Comparison of ENCODE assay signal across 8 cellular contexts in the genomic region with DNA sequence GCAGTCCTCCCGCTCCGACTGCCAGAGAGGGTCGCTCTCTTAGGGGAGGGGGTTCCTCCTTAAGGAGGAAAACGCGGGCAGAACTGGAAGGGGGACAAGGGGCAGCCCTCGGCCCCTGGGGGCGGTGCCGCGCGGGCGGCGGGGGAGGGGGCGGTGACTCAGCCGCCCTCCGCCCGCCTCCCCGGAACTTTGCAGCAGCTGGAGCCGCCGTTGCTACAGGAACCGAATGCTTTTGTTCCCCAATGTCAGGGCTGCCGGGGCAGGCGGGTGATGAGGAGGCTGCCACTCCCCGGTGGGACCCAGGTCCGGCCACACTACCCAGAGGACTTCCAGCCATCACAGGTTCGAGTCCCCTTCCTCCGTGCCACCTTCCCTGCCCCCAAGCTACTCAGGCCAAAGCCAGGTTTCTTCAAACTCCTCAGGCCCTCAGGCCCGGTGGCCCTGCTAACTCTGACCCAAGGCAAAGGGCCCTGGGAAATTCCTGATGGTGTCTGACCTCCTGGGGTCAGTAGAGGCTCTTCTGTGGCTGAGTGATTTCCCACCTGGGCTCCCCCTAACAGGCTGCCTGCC. TPM values are rescaled to one million over a fixed set of nuclear protein-coding genes. Genes with fewer than 3 reads are reported as not detected.
DNase-seq lines count a peak whose midpoint lies in the region; ATAC-seq, FAIRE-seq and TF ChIP-seq lines count a peak whose summit lies in the region.

No MANE protein-coding gene starts in this region.

- DNase-seq in Caco-2: peak in 1 of 2 experiments; percentile 22
- peak; percentile 53 for DNase-seq in T1000 (lab: John Stamatoyannopoulos, UW)
- no peak for DNase-seq in GM12878 (ENCODE audit: low read depth, low spot score)

- H3K4me2 ChIP-seq in Loucy (ENCODE audit: low read depth, low read length, poor library complexity, severe bottlenecking): peak overlapping the region; percentile 77
- peak overlapping the region; percentile 75 for H3K4me2 ChIP-seq in GM12878 (ENCODE audit: control insufficient read depth, insufficient read depth)
- peak overlapping the region; percentile 83 for H3K4me2 ChIP-seq in skeletal muscle satellite cell (ENCODE audit: low read length)

- RAD21 ChIA-PET in GM12878 (lab: Charles Lee; ENCODE audit: unreplicated experiment): interaction anchor here (1.1 to 2.1 kb wide), 4 partner anchors 28 to 224 kb away, joined by 3 to 8 read pairs (median 4); no protein-coding TSS in a partner anchor

- POLR2A ChIA-PET in Caco-2 (lab: Charles Lee) (no interaction called here), GM12878 (lab: Charles Lee) (interaction anchor here (0.6 kb wide), 1 partner anchor 13 kb away, joined by 3 read pairs; no protein-coding TSS in a partner anchor)

- peaks cover 3% of the 10 kb centered on the region for H3K27me3 Mint-ChIP-seq in Caco-2 (ENCODE audit: insufficient read depth, unreplicated experiment)

- TF ChIP-seq POLR2A in GM12878 (IDR thresholded peaks at IDR 0.05; ENCODE audit: low read depth, low read length): no peak

- peak overlapping the region; percentile 65 for H3K9ac ChIP-seq in Loucy (ENCODE audit: low read depth, low read length, poor library complexity, severe bottlenecking)
- H3K9ac ChIP-seq in GM12878 (ENCODE audit: control insufficient read depth, insufficient read depth, low read length): no peak overlapping the region
- H3K9ac ChIP-seq in iPS-18a (ENCODE audit: low read length): peak overlapping the region; percentile 51
- H3K9ac ChIP-seq in skeletal muscle satellite cell (ENCODE audit: low read depth, low read length): peak overlapping the region; percentile 55

- no TSS peak for BruUV-seq in Caco-2 (replicated peaks; lab: Mats Ljungman, UMichigan)
- BruUV-seq in GM12878 (replicated peaks; lab: Mats Ljungman, UMichigan): no TSS peak

- H3K27ac Mint-ChIP-seq in Caco-2 (ENCODE audit: unreplicated experiment): no peak overlapping the region

- H3K9me3 Mint-ChIP-seq in Caco-2 (ENCODE audit: unreplicated experiment): no peaks in the 10 kb centered on the region

- intact Hi-C loops in Caco-2 (cut with micrococcal nuclease; ENCODE audit: unreplicated experiment) (no loop called here), GM12878 (cut with micrococcal nuclease; ENCODE audit: unreplicated experiment) (no loop called here)

- H3F3A ChIP-seq in Loucy (ENCODE audit: low read depth): no peaks in the 10 kb centered on the region

- H3K4me1 ChIP-seq in Caco-2 (peaks cover 25% of the 10 kb centered on the region), Loucy (ENCODE audit: insufficient read depth, low read length, poor library complexity, severe bottlenecking) (peaks cover 32% of the 10 kb centered on the region), GM12878 (ENCODE audit: control insufficient read depth, insufficient read depth, low read length) (peaks cover 8% of the 10 kb centered on the region), iPS-18a (ENCODE audit: control insufficient read depth, low read depth, low read length) (peaks cover 37% of the 10 kb centered on the region), skeletal muscle satellite cell (ENCODE audit: control insufficient read depth, insufficient read depth, low read length) (peaks cover 31% of the 10 kb centered on the region)

- H3K36me3 ChIP-seq in Caco-2 (ENCODE audit: control insufficient read depth, insufficient read depth, low read length) (no peaks in the 10 kb centered on the region), Loucy (ENCODE audit: insufficient read depth, low read length) (no peaks in the 10 kb centered on the region), GM12878 (ENCODE audit: control insufficient read depth in 2 of 2, insufficient read depth in 2 of 2, low read length in 1 of 2) (no peaks in the 10 kb centered on the region), iPS-18a (ENCODE audit: control insufficient read depth, low read depth, low read length) (no peaks in the 10 kb centered on the region), skeletal muscle satellite cell (ENCODE audit: insufficient read depth, low read length) (no peaks in the 10 kb centered on the region)

- H3K79me2 ChIP-seq in Loucy (ENCODE audit: insufficient read depth, low read length): no peaks in the 10 kb centered on the region
- H3K79me2 ChIP-seq in GM12878 (ENCODE audit: control insufficient read depth, insufficient read depth, low read length): no peaks in the 10 kb centered on the region

- H3K27ac ChIP-seq in GM12878 (ENCODE audit: control insufficient read depth, insufficient read depth) (no peak overlapping the region), iPS-18a (ENCODE audit: low read length) (no peak overlapping the region)

- no peaks in the 10 kb centered on the region for H3K36me3 Mint-ChIP-seq in Caco-2 (ENCODE audit: insufficient read depth, unreplicated experiment)

- no peaks in the 10 kb centered on the region for H3K27me3 ChIP-seq in Caco-2 (replicated peaks; ENCODE audit: control insufficient read depth, insufficient read depth, low read length)
- H3K27me3 ChIP-seq in Loucy (ENCODE audit: insufficient read depth, low read length, poor library complexity, severe bottlenecking): no peaks in the 10 kb centered on the region
- peaks cover 20 to 24% of the 10 kb centered on the region in 2 experiments for H3K27me3 ChIP-seq in GM12878 (replicated peaks in 1 of 2; ENCODE audit: control insufficient read depth in 2 of 2, insufficient read depth in 2 of 2, low read length in 1 of 2)
- H3K27me3 ChIP-seq in iPS-18a (ENCODE audit: control insufficient read depth, insufficient read depth, low read length): peaks cover 30% of the 10 kb centered on the region
- no peaks in the 10 kb centered on the region for H3K27me3 ChIP-seq in skeletal muscle satellite cell (ENCODE audit: control insufficient read depth, insufficient read depth, low read length)

- peak overlapping the region; percentile 35 for H3K4me3 ChIP-seq in Caco-2 (ENCODE audit: low read depth, low read length)
- peak overlapping the region; percentile 84 for H3K4me3 ChIP-seq in Loucy (ENCODE audit: low read length, poor library complexity, severe bottlenecking)
- H3K4me3 ChIP-seq in GM12878: no peak overlapping the region
- H3K4me3 ChIP-seq in iPS-18a (ENCODE audit: low read length): peak overlapping the region; percentile 79
- peak overlapping the region; percentile 61 for H3K4me3 ChIP-seq in skeletal muscle satellite cell (ENCODE audit: low read length)

- H3K4me3 Mint-ChIP-seq in Caco-2 (ENCODE audit: unreplicated experiment): peak overlapping the region; percentile 29

- TF ChIP-seq CTCF in Caco-2 (IDR thresholded peaks at IDR 0.05; ENCODE audit: insufficient read depth in 1 of 2, low read depth in 1 of 2, low read length in 1 of 2, severe bottlenecking in 1 of 2, unreplicated experiment in 1 of 2): no peak
- no peak for TF ChIP-seq CTCF in Loucy (conservative IDR thresholded peaks at IDR 0.05; ENCODE audit: low read length)
- TF ChIP-seq CTCF in GM12878 (IDR thresholded peaks at IDR 0.05 in 2 of 3, conservative IDR thresholded peaks at IDR 0.05 in 1 of 3; ENCODE audit: control insufficient read depth in 2 of 3, extremely low read depth in 1 of 3, insufficient read depth in 1 of 3, low read depth in 3 of 3, low read length in 3 of 3): peak in 1 of 3 experiments; percentile 12; a peak in 1 of 6 replicates

- CTCF ChIA-PET in Caco-2 (lab: Charles Lee): interaction anchor here (0.6 to 2.3 kb wide), 2 partner anchors 16 to 28 kb away, joined by 3 to 12 read pairs; no protein-coding TSS in a partner anchor
- CTCF ChIA-PET in GM12878 (lab: Yijun Ruan, JAX): interaction anchor here (0.6 to 3.6 kb wide), 3 partner anchors 16 to 115 kb away, joined by 3 to 18 read pairs (median 11); no protein-coding TSS in a partner anchor

- TF ChIP-seq EP300 in GM12878 (IDR thresholded peaks at IDR 0.05; ENCODE audit: borderline replicate concordance in 1 of 2, control insufficient read depth in 1 of 2, low read depth in 2 of 2, low read length in 2 of 2): no peak

- ATAC-seq in GM12878: peak; percentile 69
- ATAC-seq in GM21619 (IDR thresholded peaks at IDR 0.05; ENCODE audit: unreplicated experiment): no peak
- no peak for ATAC-seq in GM19455 (IDR thresholded peaks at IDR 0.05; ENCODE audit: unreplicated experiment)

- FAIRE-seq in GM12878 (lab: Jason Lieb, UNC): no peak

- no peak for TF ChIP-seq RAD21 in GM12878 (IDR thresholded peaks at IDR 0.05; ENCODE audit: insufficient read depth, low read depth, low read length)

- 2% methylated on average over 14 of the region's 27 CpGs for WGBS in GM12878 (ENCODE audit: insufficient coverage, insufficient replicate concordance, low lambda C conversion rate, missing lambda C conversion rate)

- SMC1A ChIA-PET in GM12878 (lab: Charles Lee; ENCODE audit: uncharacterized antibody, unreplicated experiment): interaction anchor here (1.1 kb wide), 1 partner anchor 15 kb away, joined by 4 read pairs; no protein-coding TSS in a partner anchor

- H3K9me3 ChIP-seq in Caco-2: no peaks in the 10 kb centered on the region
- no peaks in the 10 kb centered on the region for H3K9me3 ChIP-seq in Loucy (ENCODE audit: insufficient read depth, low read depth, low read length)
- no peaks in the 10 kb centered on the region for H3K9me3 ChIP-seq in GM12878 (replicated peaks; ENCODE audit: control insufficient read depth, insufficient read depth, low read length)
- H3K9me3 ChIP-seq in iPS-18a (ENCODE audit: control insufficient read depth, low read depth, low read length): no peaks in the 10 kb centered on the region
- no peaks in the 10 kb centered on the region for H3K9me3 ChIP-seq in skeletal muscle satellite cell (replicated peaks; ENCODE audit: low read length)

- in situ Hi-C loops in GM12878 (cut with MboI): no loop called here

- no peaks in the 10 kb centered on the region for H3K9me2 ChIP-seq in Loucy (replicated peaks; ENCODE audit: low read depth, low read length)

- H4K20me1 ChIP-seq in Loucy (ENCODE audit: insufficient read depth, low read length, poor library complexity, severe bottlenecking) (peaks cover 8% of the 10 kb centered on the region), GM12878 (ENCODE audit: control insufficient read depth, insufficient read depth) (no peaks in the 10 kb centered on the region)

- H2AFZ ChIP-seq in Loucy (ENCODE audit: low read length) (peak overlapping the region; percentile 96), GM12878 (ENCODE audit: control insufficient read depth, low read depth, low read length) (peak overlapping the region; percentile 60)

- peaks cover 8% of the 10 kb centered on the region for H3K4me1 Mint-ChIP-seq in Caco-2 (ENCODE audit: low read depth, unreplicated experiment)

RNA-seq across cellular contexts. Expression of a gene that starts 3.2 kb away (rescaled TPM):
- total RNA-seq in Caco-2 (2022) (1.4 and 2.2 TPM in 2 replicates), GM12878 (2014; rRNA removed) (0.11 TPM in 2 replicates), GM12878 (2014; rRNA removed; fragmentation: Illumina TruSeq; extraction: Trizol) (0.18 TPM in 1 of 2 replicates, not detected in the other), GM12878 (2021) (0.27 and 0.33 TPM in 2 replicates)
- total RNA-seq in GM12878 (2013; cell fraction: nucleolus; rRNA removed): 0.91 and 1.6 TPM in 2 replicates
- not detected for polyA plus RNA-seq in GM12878 (2011; ENCODE audit: low read depth)
- polyA plus RNA-seq in GM12878 (2011; rRNA removed) (0.13 and 0.20 TPM in 2 replicates), GM12878 (2014; fragmentation: Illumina TruSeq; extraction: Trizol) (not detected in 2 replicates), GM12878 (2014; fragmentation: Nextera tagmentation; extraction: Ambion mirVana) (not detected), GM12878 (2014; rRNA removed) (0.06 and 0.18 TPM in 2 replicates), GM12878 (2016; fragmentation: Nextera tagmentation; extraction: Ambion mirVana) (under 1 TPM in 1 of 2 experiments, not detected in 1; 0.11 TPM)
- 0.42 and 0.43 TPM in 2 replicates for polyA plus RNA-seq in GM12878 (2011; cell fraction: cytosol; rRNA removed)
- 3.0 and 3.2 TPM in 2 replicates for polyA plus RNA-seq in GM12878 (2011; cell fraction: nucleus; rRNA removed)
- 0.09 and 0.18 TPM in 2 replicates for polyA plus RNA-seq in GM12878 (2012)
- 0.22 and 0.26 TPM in 2 replicates for polyA minus RNA-seq in GM12878 (2011; rRNA and poly(A)+ RNA removed)
- polyA minus RNA-seq in GM12878 (2011; cell fraction: cytosol; rRNA and poly(A)+ RNA removed): not detected in 2 replicates
- polyA minus RNA-seq in GM12878 (2011; cell fraction: nucleus; rRNA and poly(A)+ RNA removed): 0.29 and 0.48 TPM in 2 replicates
- total RNA-seq in skeletal muscle satellite cell (2012; rRNA removed): 1.8 and 3.3 TPM in 2 replicates

RNA-seq across cellular contexts. Expression of a gene that starts 54.8 kb away (rescaled TPM):
- total RNA-seq in Caco-2 (2022): 0.26 and 0.66 TPM in 2 replicates
- not detected in 2 replicates for total RNA-seq in GM12878 (2013; cell fraction: nucleolus; rRNA removed)
- 0.11 and 0.16 TPM in 2 replicates for total RNA-seq in GM12878 (2014; rRNA removed)
- 0.13 and 0.23 TPM in 2 replicates for total RNA-seq in GM12878 (2014; rRNA removed; fragmentation: Illumina TruSeq; extraction: Trizol)
- 0.23 and 0.56 TPM in 2 replicates for total RNA-seq in GM12878 (2021)
- 0.08 TPM for polyA plus RNA-seq in GM12878 (2011; ENCODE audit: low read depth)
- not detected in 2 replicates for polyA plus RNA-seq in GM12878 (2011; rRNA removed)
- not detected in 2 replicates for polyA plus RNA-seq in GM12878 (2011; cell fraction: cytosol; rRNA removed)
- 0.03 and 0.29 TPM in 2 replicates for polyA plus RNA-seq in GM12878 (2011; cell fraction: nucleus; rRNA removed)
- polyA plus RNA-seq in GM12878 (2012): 0.07 and 0.23 TPM in 2 replicates
- 0.13 TPM in 1 of 2 replicates, not detected in the other for polyA plus RNA-seq in GM12878 (2014; fragmentation: Illumina TruSeq; extraction: Trizol)
- polyA plus RNA-seq in GM12878 (2014; fragmentation: Nextera tagmentation; extraction: Ambion mirVana): under 1 TPM in 1 of 2 experiments, not detected in 1; 0.02 TPM
- polyA plus RNA-seq in GM12878 (2014; rRNA removed): 0.34 and 0.65 TPM in 2 replicates
- polyA plus RNA-seq in GM12878 (2016; fragmentation: Nextera tagmentation; extraction: Ambion mirVana): not detected
- not detected in 2 replicates for polyA minus RNA-seq in GM12878 (2011; rRNA and poly(A)+ RNA removed)
- not detected in 2 replicates for polyA minus RNA-seq in GM12878 (2011; cell fraction: cytosol; rRNA and poly(A)+ RNA removed)
- not detected in 2 replicates for polyA minus RNA-seq in GM12878 (2011; cell fraction: nucleus; rRNA and poly(A)+ RNA removed)
- 65.5 and 77.1 TPM in 2 replicates for total RNA-seq in skeletal muscle satellite cell (2012; rRNA removed)

RNA-seq across cellular contexts. Expression of a gene that starts 57.2 kb away (rescaled TPM):
- total RNA-seq in Caco-2 (2022) (0.44 and 0.50 TPM in 2 replicates), GM12878 (2014; rRNA removed) (0.60 and 0.79 TPM in 2 replicates), GM12878 (2014; rRNA removed; fragmentation: Illumina TruSeq; extraction: Trizol) (0.63 and 0.92 TPM in 2 replicates), GM12878 (2021) (3.7 and 3.9 TPM in 2 replicates)
- total RNA-seq in GM12878 (2013; cell fraction: nucleolus; rRNA removed): 6.3 and 9.6 TPM in 2 replicates
- polyA plus RNA-seq in GM12878 (2011; ENCODE audit: low read depth): 0.12 TPM
- polyA plus RNA-seq in GM12878 (2011; rRNA removed) (2.0 and 3.1 TPM in 2 replicates), GM12878 (2014; fragmentation: Illumina TruSeq; extraction: Trizol) (0.40 and 0.65 TPM in 2 replicates), GM12878 (2014; fragmentation: Nextera tagmentation; extraction: Ambion mirVana) (under 1 TPM; 0.02 to 0.04 TPM), GM12878 (2014; rRNA removed) (1.5 and 1.6 TPM in 2 replicates), GM12878 (2016; fragmentation: Nextera tagmentation; extraction: Ambion mirVana) (under 1 TPM; 0.14 to 0.56 TPM)
- polyA plus RNA-seq in GM12878 (2011; cell fraction: cytosol; rRNA removed): 2.2 and 3.6 TPM in 2 replicates
- 30.0 and 30.6 TPM in 2 replicates for polyA plus RNA-seq in GM12878 (2011; cell fraction: nucleus; rRNA removed)
- polyA plus RNA-seq in GM12878 (2012): 1.1 and 1.4 TPM in 2 replicates
- polyA minus RNA-seq in GM12878 (2011; rRNA and poly(A)+ RNA removed): 2.1 and 4.5 TPM in 2 replicates
- 0.73 and 1.1 TPM in 2 replicates for polyA minus RNA-seq in GM12878 (2011; cell fraction: cytosol; rRNA and poly(A)+ RNA removed)
- 6.5 and 7.7 TPM in 2 replicates for polyA minus RNA-seq in GM12878 (2011; cell fraction: nucleus; rRNA and poly(A)+ RNA removed)
- total RNA-seq in skeletal muscle satellite cell (2012; rRNA removed): 33.4 and 50.2 TPM in 2 replicates
